Comparison of ENCODE assay signal across 12 cellular contexts in genomic region chr18:2395427-2396161, GRCh38.
DNase-seq lines count a peak whose midpoint lies in the region; ATAC-seq, FAIRE-seq and TF ChIP-seq lines count a peak whose summit lies in the region.
"Had no signal": no experiment of that assay in that cellular context is flagged by ENCODE, and none has a peak within 500 bp of the region (broad histone marks: within the 10 kb centered on the region; RNA-seq: fewer than 3 reads in every experiment).

No MANE protein-coding gene starts in this region.

- ATAC-seq in GM19463 (IDR thresholded peaks at IDR 0.05; ENCODE audit: unreplicated experiment): peak; percentile 75
- ATAC-seq in HG02970 (IDR thresholded peaks at IDR 0.05; ENCODE audit: low FRiP score, unreplicated experiment): peak; percentile 68
- ATAC-seq in HG02885 (IDR thresholded peaks at IDR 0.05; ENCODE audit: poor library complexity, unreplicated experiment): no peak
- ATAC-seq in GM19455 (IDR thresholded peaks at IDR 0.05; ENCODE audit: unreplicated experiment): no peak

- TF ChIP-seq CTCF in OCI-LY7 (conservative IDR thresholded peaks at IDR 0.05; ENCODE audit: low read length) (no peak), GM13977 (IDR thresholded peaks at IDR 0.05; ENCODE audit: extremely low read depth, insufficient read depth, missing control alignments) (no peak)

- H4K20me1 ChIP-seq in OCI-LY7 (ENCODE audit: insufficient read depth, low read length): no peaks in the 10 kb centered on the region

- no peak overlapping the region for H3K27ac ChIP-seq in OCI-LY7 (ENCODE audit: low read depth, low read length, poor library complexity, severe bottlenecking)
- H3K27ac ChIP-seq: stomach had no signal

- no peak overlapping the region for H3K4me3 ChIP-seq in OCI-LY7 (ENCODE audit: low read depth, low read length, poor library complexity, severe bottlenecking)
- H3K4me3 ChIP-seq: stomach had no signal

- FAIRE-seq in GM18507 (lab: Jason Lieb, UNC): peak; percentile 88
- FAIRE-seq: G401.6 had no signal

- no peaks in the 10 kb centered on the region for H3K79me2 ChIP-seq in OCI-LY7 (ENCODE audit: insufficient read depth, low read depth, low read length)

- H3K9me3 ChIP-seq in OCI-LY7 (ENCODE audit: low read length): no peaks in the 10 kb centered on the region
- H3K9me3 ChIP-seq: stomach had no signal

- intact Hi-C loops in OCI-LY7 (cut with micrococcal nuclease; ENCODE audit: unreplicated experiment): no loop called here

- no peaks in the 10 kb centered on the region for H3K36me3 ChIP-seq in OCI-LY7 (ENCODE audit: insufficient read depth, low read length)
- H3K36me3 ChIP-seq: stomach had no signal

- no peaks in the 10 kb centered on the region for H3K4me1 ChIP-seq in OCI-LY7 (ENCODE audit: insufficient read depth, low read length, poor library complexity, severe bottlenecking)
- H3K4me1 ChIP-seq: stomach had no signal

- H3K9me2 ChIP-seq in OCI-LY7 (ENCODE audit: insufficient read depth, low read length): no peaks in the 10 kb centered on the region

- H3K4me2 ChIP-seq in OCI-LY7 (ENCODE audit: low read length): no peak overlapping the region

- CTCF ChIA-PET in OCI-LY7 (lab: Charles Lee; ENCODE audit: unreplicated experiment): no interaction called here

- peak overlapping the region; percentile 4; the same call in 1 of the 2 replicates for H2AFZ ChIP-seq in OCI-LY7 (ENCODE audit: low read length)

- in situ Hi-C loops in GM13977 (cut with MboI; ENCODE audit: low pct_unique_long_range_greater_than_20kb, low sequenced_read_pairs, unreplicated experiment): no loop called here

- no TSS peak for BruUV-seq in OCI-LY7 (replicated peaks; lab: Mats Ljungman, UMichigan)

- DNase-seq in GM18507 (ENCODE audit: extremely low spot score, insufficient read length, low read depth) (peak; percentile 29), OCI-LY7 (ENCODE audit: low spot score) (no peak), NCI-H510A treated with DMSO at 0.1 percent for 48 hours (lab: John Stamatoyannopoulos, UW) (no peak), GM13977 (ENCODE audit: low spot score) (no peak)
- DNase-seq: AML-193, NCI-H446 treated with DMSO at 0.1 percent for 48 hours, stomach had no signal

- POLR2A ChIA-PET in OCI-LY7 (lab: Charles Lee): no interaction called here

Comparison
In these comparisons a context has a peak if more than half of its experiments do, and no peak if none do; other contexts are left out.
1. ATAC-seq: peak in GM19463 (single experiment) and HG02970 (single experiment); none in HG02885 (single experiment) and GM19455 (single experiment).